ENCODE assay signal across 8 cellular contexts in the genomic region with DNA sequence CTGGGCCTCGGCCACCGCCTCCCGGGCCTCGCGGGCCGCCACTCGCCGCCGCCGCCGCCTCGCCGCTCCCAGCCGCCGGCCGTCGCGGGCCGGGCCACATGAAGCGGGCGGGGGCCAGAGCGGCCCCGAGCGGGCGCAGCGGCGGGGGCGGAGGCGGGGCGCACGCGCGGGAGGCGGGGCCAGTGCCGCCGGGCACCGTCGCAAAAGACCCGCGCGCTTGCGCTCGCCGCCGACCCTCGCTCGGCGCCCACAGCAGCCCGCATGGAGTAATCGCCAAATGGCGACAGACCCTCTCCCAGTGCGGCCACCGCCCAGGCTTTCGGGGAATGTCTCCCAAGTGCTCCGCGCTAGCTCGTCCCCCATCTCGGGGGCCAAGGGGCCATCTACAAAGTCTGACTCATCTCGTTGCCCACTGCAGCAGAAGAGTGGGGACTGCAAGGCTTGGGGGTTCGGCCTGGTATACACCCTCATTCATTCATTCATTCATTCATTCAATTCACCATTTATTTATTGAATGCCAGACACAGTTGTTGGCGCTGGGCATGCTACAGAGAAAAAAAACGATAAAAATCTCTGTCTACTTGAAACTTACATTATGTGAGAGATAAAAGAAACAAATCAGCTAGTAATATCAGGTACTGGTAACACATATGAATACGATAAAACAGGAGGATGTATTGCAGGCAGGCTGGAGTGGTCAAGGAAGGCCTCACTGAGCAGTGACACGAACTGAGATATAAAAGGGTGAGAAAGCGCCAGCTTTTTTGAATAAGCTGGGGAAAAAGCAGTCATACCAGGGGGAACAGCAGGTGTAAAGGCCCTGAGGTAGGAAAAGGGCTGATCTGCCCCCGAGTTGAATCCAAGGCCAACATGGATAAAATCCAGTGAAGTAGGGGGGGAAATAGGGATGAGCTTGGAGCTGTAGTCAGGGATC. TPM values are rescaled to one million over a fixed set of nuclear protein-coding genes. Genes with fewer than 3 reads are reported as not detected.
DNase-seq lines count a peak whose midpoint lies in the region; ATAC-seq and TF ChIP-seq lines count a peak whose summit lies in the region.

A gene with protein sequence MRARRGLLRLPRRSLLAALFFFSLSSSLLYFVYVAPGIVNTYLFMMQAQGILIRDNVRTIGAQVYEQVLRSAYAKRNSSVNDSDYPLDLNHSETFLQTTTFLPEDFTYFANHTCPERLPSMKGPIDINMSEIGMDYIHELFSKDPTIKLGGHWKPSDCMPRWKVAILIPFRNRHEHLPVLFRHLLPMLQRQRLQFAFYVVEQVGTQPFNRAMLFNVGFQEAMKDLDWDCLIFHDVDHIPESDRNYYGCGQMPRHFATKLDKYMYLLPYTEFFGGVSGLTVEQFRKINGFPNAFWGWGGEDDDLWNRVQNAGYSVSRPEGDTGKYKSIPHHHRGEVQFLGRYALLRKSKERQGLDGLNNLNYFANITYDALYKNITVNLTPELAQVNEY (minus strand): TSS at position 100 of the 934 bp plus-strand sequence. CDS start 188 bp downstream, outside the sequence.

- H3K27me3 ChIP-seq in smooth muscle cell (ENCODE audit: low read depth) = no peaks in the 10 kb centered on the region

- peak within 1 kb of the TSS; percentile 84 for H3K4me3 ChIP-seq in smooth muscle cell

- H3K27ac ChIP-seq in caudate nucleus (ENCODE audit: low read depth, low read length) (peak within 1 kb of the TSS; percentile 82), smooth muscle cell (ENCODE audit: low read depth) (peak within 1 kb of the TSS; percentile 53)

- POLR2A ChIA-PET in activated B cell treated with CpG ODN at 0.5 μM for 24 hours (lab: Charles Lee) = interaction anchor here (0.6 to 7.1 kb wide), 13 partner anchors 36 to 285 kb away, joined by 3 to 55 read pairs (median 4); a partner anchor contains a TSS

- CTCF ChIA-PET in activated B cell treated with CpG ODN at 0.5 μM for 24 hours (lab: Charles Lee) = interaction anchor here (1.7 kb wide), 1 partner anchor 104 kb away, joined by 5 read pairs; no protein-coding TSS in a partner anchor

- H2AFZ ChIP-seq in smooth muscle cell (ENCODE audit: low read depth) = peak within 1 kb of the TSS; percentile 85

- H3K4me1 Mint-ChIP-seq in activated B cell treated with CpG ODN at 0.5 μM for 24 hours (peaks cover 48% of the 10 kb centered on the region), immature natural killer cell (peaks cover 49 to 51% of the 10 kb centered on the region in 2 donors)

- H3K9me3 ChIP-seq in smooth muscle cell (replicated peaks; ENCODE audit: low read depth) = no peaks in the 10 kb centered on the region

- peaks cover 36% of the 10 kb centered on the region for H4K20me1 ChIP-seq in smooth muscle cell (ENCODE audit: low read depth)

- H3K4me3 Mint-ChIP-seq in activated B cell treated with CpG ODN at 0.5 μM for 24 hours = peak within 1 kb of the TSS; percentile 96
- peak within 1 kb of the TSS; percentile 90 to 96 (median 93) for H3K4me3 Mint-ChIP-seq in immature natural killer cell

- peak; percentile 70 for ATAC-seq in HG02973 (IDR thresholded peaks at IDR 0.05; ENCODE audit: unreplicated experiment)
- peak; percentile 79 for ATAC-seq in activated B cell treated with CpG ODN at 0.5 μM for 24 hours (ENCODE audit: low read depth)

- H3K27ac Mint-ChIP-seq in activated B cell treated with CpG ODN at 0.5 μM for 24 hours (peak within 1 kb of the TSS; percentile 94), immature natural killer cell (peak within 1 kb of the TSS; percentile 86 to 95 (median 92))

- 11% methylated on average over 44 of the region's 66 CpGs for WGBS in smooth muscle cell (ENCODE audit: low lambda C conversion rate)

- H3K9me3 Mint-ChIP-seq in activated B cell treated with CpG ODN at 0.5 μM for 24 hours = no peaks in the 10 kb centered on the region
- no peaks in the 10 kb centered on the region for H3K9me3 Mint-ChIP-seq in immature natural killer cell

- no peaks in the 10 kb centered on the region for H3F3A ChIP-seq in smooth muscle cell (ENCODE audit: low read depth)

- peaks cover 48% of the 10 kb centered on the region for H3K79me2 ChIP-seq in smooth muscle cell (ENCODE audit: low read depth)

- no peak for TF ChIP-seq CTCF in activated B cell treated with CpG ODN at 0.5 μM for 24 hours (IDR thresholded peaks at IDR 0.05)
- no peak for TF ChIP-seq CTCF in smooth muscle cell (IDR thresholded peaks at IDR 0.05; ENCODE audit: borderline replicate concordance, insufficient read depth, poor library complexity, severe bottlenecking)

- no peaks in the 10 kb centered on the region for H3K27me3 Mint-ChIP-seq in activated B cell treated with CpG ODN at 0.5 μM for 24 hours
- H3K27me3 Mint-ChIP-seq in immature natural killer cell (ENCODE audit: low read depth in 3 of 3) = peaks cover 2 to 8% (median 3%) of the 10 kb centered on the region in 3 donors

- peak within 1 kb of the TSS; percentile 94 for H3K4me2 ChIP-seq in smooth muscle cell

- H3K36me3 ChIP-seq in smooth muscle cell (ENCODE audit: low read depth) = no peaks in the 10 kb centered on the region

- H3K4me1 ChIP-seq in smooth muscle cell (ENCODE audit: low read depth) = peaks cover 11% of the 10 kb centered on the region

- intact Hi-C loops in activated B cell treated with CpG ODN at 0.5 μM for 24 hours (cut with micrococcal nuclease) = loop anchor here (1.0 to 5.0 kb wide), 8 partner anchors 33 to 203 kb away; a partner anchor contains a TSS

- H3K9ac ChIP-seq in smooth muscle cell (ENCODE audit: low read depth) = peak within 1 kb of the TSS; percentile 86

- peak; percentile 57 to 83 for DNase-seq in NCI-H2081 (lab: John Stamatoyannopoulos, UW)
- DNase-seq in NCI-H2081 treated with DMSO at 0.1 percent for 48 hours (lab: John Stamatoyannopoulos, UW) = no peak
- DNase-seq in NCI-H2227 treated with DMSO at 0.1 percent for 48 hours (lab: John Stamatoyannopoulos, UW) = peak; percentile 83
- peak; percentile 81 for DNase-seq in activated B cell treated with CpG ODN at 0.5 μM for 24 hours
- DNase-seq in caudate nucleus (lab: John Stamatoyannopoulos, UW) = peak in 58 of 61 donors; percentile 8 to 87 (median 69)
- peak; percentile 74 to 78 (median 75) for DNase-seq in immature natural killer cell
- DNase-seq in smooth muscle cell (lab: John Stamatoyannopoulos, UW; ENCODE audit: unreplicated experiment) = peak; percentile 28

- H3K36me3 Mint-ChIP-seq in activated B cell treated with CpG ODN at 0.5 μM for 24 hours (ENCODE audit: low read depth) (peaks cover 33% of the 10 kb centered on the region), immature natural killer cell (no peaks in the 10 kb centered on the region)

RNA-seq across cellular contexts. Expression of the gene that starts here (rescaled TPM):
- 70.6 and 72.9 TPM in 2 replicates for total RNA-seq in activated B cell treated with CpG ODN at 0.5 μM for 24 hours
- polyA plus RNA-seq in immature natural killer cell = 1 to 10 TPM in 2 of 3 donors, under 1 TPM in 1; 0.35 to 3.2 (median 2.8) TPM
- total RNA-seq in smooth muscle cell = 25.6 and 26.0 TPM in 2 replicates
- 8.2 and 12.0 TPM in 2 replicates for polyA plus RNA-seq in smooth muscle cell
